8 cellular contexts compared by ENCODE assay signal in the genomic region with DNA sequence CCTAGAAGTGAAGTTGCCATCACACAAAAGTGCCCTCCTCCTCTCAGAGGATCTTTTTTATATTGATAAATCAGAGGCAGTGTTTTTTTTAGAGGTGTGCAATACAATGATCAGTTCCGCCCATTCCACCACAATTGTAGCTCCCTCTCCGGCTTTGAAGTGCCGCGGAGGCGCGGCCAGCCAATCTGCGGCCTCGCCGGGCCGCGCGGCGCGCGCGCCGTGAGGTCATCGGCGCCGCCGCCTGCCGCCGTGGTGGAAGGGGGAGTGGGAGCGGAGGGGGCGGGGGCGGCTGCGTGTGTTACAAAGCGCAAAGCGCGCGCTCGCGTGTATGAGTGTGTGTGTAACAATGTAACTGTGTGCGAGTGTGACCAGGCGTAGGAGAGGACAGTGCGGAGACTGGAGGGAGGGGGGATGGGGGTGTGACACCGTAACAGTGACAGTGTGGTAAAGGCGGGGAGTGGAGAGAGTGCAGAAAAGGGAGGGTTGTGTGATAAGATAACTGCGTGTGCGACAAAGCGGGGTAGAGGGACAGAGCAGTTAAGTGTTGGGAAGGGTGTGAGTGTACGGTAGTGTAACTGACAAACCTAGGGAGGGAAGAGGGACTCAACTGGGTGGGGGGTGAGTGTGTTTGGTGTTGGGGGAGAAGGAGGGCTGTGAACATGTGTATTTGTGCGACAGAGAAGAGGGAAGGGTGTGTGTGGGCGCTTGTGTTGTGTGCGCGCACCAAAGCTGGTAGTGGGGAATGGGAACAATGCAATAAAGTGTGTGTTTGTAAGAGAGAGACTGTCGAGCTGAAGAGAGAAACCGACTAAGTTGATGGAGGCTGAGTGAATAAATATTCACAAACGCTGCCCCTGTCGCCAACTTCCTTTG. TPM values are rescaled to one million over a fixed set of nuclear protein-coding genes. Genes with fewer than 3 reads are reported as not detected.
DNase-seq lines count a peak whose midpoint lies in the region; ATAC-seq, FAIRE-seq and TF ChIP-seq lines count a peak whose summit lies in the region.
"Had no signal": no experiment of that assay in that cellular context is flagged by ENCODE, and none has a peak within 500 bp of the region (broad histone marks: within the 10 kb centered on the region; RNA-seq: fewer than 3 reads in every experiment).

A gene (minus strand): TSS at position 108 of the 873 bp plus-strand sequence. CDS start 88 bp downstream, at position 20.

- TF ChIP-seq POLR2A in GM12891 (IDR thresholded peaks at IDR 0.05; ENCODE audit: low read depth, low read length) = no peak

- CTCF ChIA-PET in WTC11 (lab: Charles Lee) = interaction anchor here (1.4 to 3.0 kb wide), 5 partner anchors 9 to 467 kb away, joined by 3 to 21 read pairs (median 7); no protein-coding TSS in a partner anchor

- no peaks in the 10 kb centered on the region for H3K36me3 ChIP-seq in skeletal muscle tissue (ENCODE audit: control insufficient read depth in 3 of 3, insufficient read depth in 3 of 3, low read length in 3 of 3)

- peak; percentile 38 for FAIRE-seq in GM12891 (lab: Jason Lieb, UNC)

- H3K9ac ChIP-seq in skeletal muscle tissue (ENCODE audit: low read depth in 1 of 3, low read length in 3 of 3) = no peak within 1 kb of the TSS

- POLR2A ChIA-PET in WTC11 (lab: Charles Lee) = interaction anchor here (1.0 to 3.1 kb wide), 3 partner anchors 10 to 48 kb away, joined by 3 to 16 read pairs (median 15); no protein-coding TSS in a partner anchor

- peak; percentile 23 for ATAC-seq in WTC11

- no peak within 1 kb of the TSS for H3K27ac ChIP-seq in skeletal muscle tissue (ENCODE audit: low read depth, low read length)

- peaks cover 53% of the 10 kb centered on the region for H3K4me1 Mint-ChIP-seq in WTC11
- peaks cover 16% of the 10 kb centered on the region for H3K4me1 Mint-ChIP-seq in glutamatergic neuron (ENCODE audit: low read depth, unreplicated experiment)

- H3K27me3 Mint-ChIP-seq in WTC11 (ENCODE audit: low read depth) (peaks cover 55% of the 10 kb centered on the region), glutamatergic neuron (ENCODE audit: unreplicated experiment) (peaks cover 30% of the 10 kb centered on the region)

- H3K4me3 ChIP-seq in skeletal muscle tissue (ENCODE audit: low read length in 3 of 3) = peak within 1 kb of the TSS; percentile 46 to 71 (median 69)

- H3K36me3 Mint-ChIP-seq in WTC11 (peaks cover 7% of the 10 kb centered on the region), glutamatergic neuron (ENCODE audit: unreplicated experiment) (no peaks in the 10 kb centered on the region)

- H3K4me1 ChIP-seq in skeletal muscle tissue (ENCODE audit: control insufficient read depth in 3 of 3, insufficient read depth in 3 of 3, low read length in 3 of 3) = peaks cover 10 to 22% (median 18%) of the 10 kb centered on the region in 3 donors

- no peak for DNase-seq in GM12891 (ENCODE audit: insufficient read length, low spot score)
- DNase-seq in NCI-H1417 (lab: John Stamatoyannopoulos, UW) = peak; percentile 93 to 97 (median 97)
- DNase-seq in WTC11 (ENCODE audit: low spot score) = peak; percentile 87
- peak; percentile 75 for DNase-seq in glutamatergic neuron
- DNase-seq in activated effector memory CD4-positive, alpha-beta T cell treated with anti-CD3 and anti-CD28 coated beads, Interleukin-2, amount 50 U/mL, for 16 hours = no peak
- no peak for DNase-seq in stimulated activated CD4-positive, alpha-beta T cell treated with anti-CD3 and anti-CD28 coated beads, Interleukin-1b, Interleukin-23, amount 100 ng/mL, for 48 hours

- H3K9me3 Mint-ChIP-seq in WTC11 (no peaks in the 10 kb centered on the region), glutamatergic neuron (ENCODE audit: unreplicated experiment) (peaks cover 13% of the 10 kb centered on the region)

- H3K27me3 ChIP-seq in skeletal muscle tissue (ENCODE audit: control insufficient read depth in 3 of 3, insufficient read depth in 3 of 3, low read length in 3 of 3) = peaks cover 85 to 92% (median 90%) of the 10 kb centered on the region in 3 donors

- H3K9me3 ChIP-seq in skeletal muscle tissue (ENCODE audit: control insufficient read depth in 3 of 3, low read length in 3 of 3) = peaks cover 0 to 3% (median under 1%) of the 10 kb centered on the region in 3 donors

- TF ChIP-seq CTCF in WTC11 (IDR thresholded peaks at IDR 0.05) (no peak), glutamatergic neuron (IDR thresholded peaks at IDR 0.05; ENCODE audit: partially characterized antibody, unreplicated experiment) (no peak)

- H3K4me3 Mint-ChIP-seq in WTC11 (peak within 1 kb of the TSS; percentile 90), glutamatergic neuron (ENCODE audit: unreplicated experiment) (peak within 1 kb of the TSS; percentile 96)

- H3K27ac Mint-ChIP-seq in WTC11 = peak within 1 kb of the TSS; percentile 91
- no peak within 1 kb of the TSS for H3K27ac Mint-ChIP-seq in glutamatergic neuron (ENCODE audit: unreplicated experiment)

TF ChIP-seq in GM12891, 5 proteins besides CTCF, POLR2A, EP300 and RAD21:
- TF ChIP-seq POLR2AphosphoS5 (IDR thresholded peaks at IDR 0.05; ENCODE audit: low read depth, low read length) (no peak), SPI1 (IDR thresholded peaks at IDR 0.05; ENCODE audit: low read depth, low read length) (no peak)

TF ChIP-seq in WTC11, 78 proteins besides CTCF, POLR2A, EP300 and RAD21:
- TF ChIP-seq, protein P1, sequence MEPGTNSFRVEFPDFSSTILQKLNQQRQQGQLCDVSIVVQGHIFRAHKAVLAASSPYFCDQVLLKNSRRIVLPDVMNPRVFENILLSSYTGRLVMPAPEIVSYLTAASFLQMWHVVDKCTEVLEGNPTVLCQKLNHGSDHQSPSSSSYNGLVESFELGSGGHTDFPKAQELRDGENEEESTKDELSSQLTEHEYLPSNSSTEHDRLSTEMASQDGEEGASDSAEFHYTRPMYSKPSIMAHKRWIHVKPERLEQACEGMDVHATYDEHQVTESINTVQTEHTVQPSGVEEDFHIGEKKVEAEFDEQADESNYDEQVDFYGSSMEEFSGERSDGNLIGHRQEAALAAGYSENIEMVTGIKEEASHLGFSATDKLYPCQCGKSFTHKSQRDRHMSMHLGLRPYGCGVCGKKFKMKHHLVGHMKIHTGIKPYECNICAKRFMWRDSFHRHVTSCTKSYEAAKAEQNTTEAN (CRISPR knock-in tag; IDR thresholded peaks at IDR 0.05) = peak; percentile 99
- TF ChIP-seq HMGA2 (CRISPR knock-in tag; IDR thresholded peaks at IDR 0.05) (no peak), ETV6 (CRISPR knock-in tag; IDR thresholded peaks at IDR 0.05) (peak; percentile 55), ZNF121 (CRISPR knock-in tag; IDR thresholded peaks at IDR 0.05) (0 out of 2 replicates have a peak, but pooled peaks have one; percentile 22)

RNA-seq across cellular contexts. Expression of the gene that starts here (rescaled TPM):
- polyA plus RNA-seq in GM12891 (2012; ENCODE audit: low read depth, missing spikeins) = not detected
- 44.1 to 63.6 TPM (median 45.9 TPM) in 3 replicates for total RNA-seq in WTC11 (2021)
- not detected for total RNA-seq in glutamatergic neuron (ENCODE audit: unreplicated experiment)
- not detected for total RNA-seq in skeletal muscle tissue
- total RNA-seq: T-helper 1 cell treated with Interleukin-12 subunit alpha and Interleukin-12 subunit beta and Interleukin-4 antibody, amounts not matched to agents 30 ng/mL and 1 ng/mL, for 36 hours had no signal

Comparison
In these comparisons a context has a peak if more than half of its experiments do, and no peak if none do; other contexts are left out.
1. RNA of the gene that starts here (total RNA-seq): 44.1 to 63.6 TPM in WTC11; not detected in glutamatergic neuron (single experiment) and not detected in skeletal muscle tissue (single experiment); every median in the first group is over 10 times any median in the second.
2. Peak in DNase-seq in glutamatergic neuron; RNA of the gene not detected or under 1 TPM.
3. DNase-seq: peak in NCI-H1417 (3 of 3) and WTC11 (single experiment); none in GM12891 (single experiment), activated effector memory CD4-positive, alpha-beta T cell treated with anti-CD3 and anti-CD28 coated beads, Interleukin-2, amount 50 U/mL, for 16 hours (single experiment) and stimulated activated CD4-positive, alpha-beta T cell treated with anti-CD3 and anti-CD28 coated beads, Interleukin-1b, Interleukin-23, amount 100 ng/mL, for 48 hours (single experiment).